ENCODE assay signal across 20 cellular contexts in the genomic region with DNA sequence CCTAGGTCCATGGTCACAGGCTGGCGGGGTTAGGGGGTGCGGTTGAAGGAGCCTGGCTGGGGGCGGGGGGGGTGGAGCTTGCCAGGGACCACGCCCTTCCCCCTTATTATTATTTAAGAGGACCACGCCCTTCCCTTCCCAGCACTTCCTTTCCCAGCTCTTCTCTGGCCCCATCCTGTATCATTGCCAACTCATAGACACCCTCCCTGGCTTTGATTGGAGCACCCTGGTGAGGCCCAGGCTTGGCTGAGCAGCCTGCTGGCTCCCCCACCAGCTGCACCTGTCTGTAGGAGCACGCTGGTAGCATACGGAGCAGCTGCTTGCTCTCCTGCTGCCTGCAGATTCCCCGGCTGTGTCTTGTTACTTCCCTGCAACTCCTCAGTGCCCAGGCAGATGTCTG.
DNase-seq lines count a peak whose midpoint lies in the region; ATAC-seq lines count a peak whose summit lies in the region.
"Had no signal": no experiment of that assay in that cellular context is flagged by ENCODE, and none has a peak within 500 bp of the region (broad histone marks: within the 10 kb centered on the region; RNA-seq: fewer than 3 reads in every experiment).

No MANE protein-coding gene starts in this region.

- peaks cover 28% of the 10 kb centered on the region for H3K27me3 Mint-ChIP-seq in activated naive CD4-positive, alpha-beta T cell treated with anti-CD3 and anti-CD28 coated beads for 36 hours (ENCODE audit: low read depth)
- H3K27me3 Mint-ChIP-seq in activated T-cell treated with anti-CD3 and anti-CD28 coated beads, Interleukin-2, amount 50 U/mL, for 4 hours (ENCODE audit: low read depth), result peaks cover 37% of the 10 kb centered on the region

- H3K36me3 Mint-ChIP-seq in activated naive CD4-positive, alpha-beta T cell treated with anti-CD3 and anti-CD28 coated beads for 36 hours (ENCODE audit: low read depth), result no peaks in the 10 kb centered on the region
- no peaks in the 10 kb centered on the region for H3K36me3 Mint-ChIP-seq in activated T-cell treated with anti-CD3 and anti-CD28 coated beads, Interleukin-2, amount 50 U/mL, for 4 hours (ENCODE audit: insufficient read depth)
- H3K36me3 Mint-ChIP-seq: CD4-positive, CD25-positive, alpha-beta regulatory T cell; memory B cell; naive thymus-derived CD8-positive, alpha-beta T cell had no signal

- no peaks in the 10 kb centered on the region for H3K9me3 Mint-ChIP-seq in activated naive CD4-positive, alpha-beta T cell treated with anti-CD3 and anti-CD28 coated beads for 36 hours
- H3K9me3 Mint-ChIP-seq in activated T-cell treated with anti-CD3 and anti-CD28 coated beads, Interleukin-2, amount 50 U/mL, for 4 hours, result no peaks in the 10 kb centered on the region
- H3K9me3 Mint-ChIP-seq: activated CD4-positive, alpha-beta T cell treated with anti-CD3 and anti-CD28 coated beads, Interleukin-2, amount 10 ng/mL, durations not matched to agents 24 days and 14 days; CD4-positive, CD25-positive, alpha-beta regulatory T cell; memory B cell; naive thymus-derived CD8-positive, alpha-beta T cell had no signal

- no peak overlapping the region for H3K4me3 Mint-ChIP-seq in activated naive CD4-positive, alpha-beta T cell treated with anti-CD3 and anti-CD28 coated beads for 36 hours
- no peak overlapping the region for H3K4me3 Mint-ChIP-seq in activated T-cell treated with anti-CD3 and anti-CD28 coated beads, Interleukin-2, amount 50 U/mL, for 4 hours
- H3K4me3 Mint-ChIP-seq: activated CD4-positive, alpha-beta T cell treated with anti-CD3 and anti-CD28 coated beads, Interleukin-2, amount 10 ng/mL, durations not matched to agents 24 days and 14 days; CD4-positive, CD25-positive, alpha-beta regulatory T cell; memory B cell; naive thymus-derived CD8-positive, alpha-beta T cell had no signal

- peak; percentile 86 for DNase-seq in DMS153 (lab: John Stamatoyannopoulos, UW)
- peak; percentile 35 for DNase-seq in NCI-H1105 treated with DMSO at 0.1 percent for 48 hours (lab: John Stamatoyannopoulos, UW)
- peak; percentile 58 for DNase-seq in NCI-H2196 treated with DMSO at 0.1 percent for 48 hours (lab: John Stamatoyannopoulos, UW; ENCODE audit: unreplicated experiment)
- peak; percentile 91 for DNase-seq in SHP77 treated with DMSO at 0.1 percent for 48 hours (lab: John Stamatoyannopoulos, UW)
- no peak for DNase-seq in GF-D8 (lab: John Stamatoyannopoulos, UW)
- DNase-seq in ureter (ENCODE audit: low spot score), result no peak
- DNase-seq in activated naive CD4-positive, alpha-beta T cell treated with anti-CD3 and anti-CD28 coated beads for 36 hours, result no peak
- no peak for DNase-seq in activated T-cell treated with anti-CD3 and anti-CD28 coated beads, Interleukin-2, amount 50 U/mL, for 4 hours
- DNase-seq: activated CD4-positive, alpha-beta T cell treated with anti-CD3 and anti-CD28 coated beads, Interleukin-2, amount 10 ng/mL, durations not matched to agents 24 days and 14 days; CD4-positive, CD25-positive, alpha-beta regulatory T cell; foreskin fibroblast; Kasumi-1; naive thymus-derived CD8-positive, alpha-beta T cell; ovary; stimulated activated CD4-positive, alpha-beta T cell treated with anti-CD3 and anti-CD28 coated beads, Interleukin-1b, Interleukin-23, amount 100 ng/mL, for 48 hours; stimulated activated naive CD4-positive, alpha-beta T cell; T-helper 1 cell; thyroid gland had no signal

- intact Hi-C loops in activated naive CD4-positive, alpha-beta T cell treated with anti-CD3 and anti-CD28 coated beads for 36 hours (cut with micrococcal nuclease), result no loop called here

- CTCF ChIA-PET in activated naive CD4-positive, alpha-beta T cell treated with anti-CD3 and anti-CD28 coated beads for 36 hours (lab: Charles Lee), result no interaction called here

- no peaks in the 10 kb centered on the region for H3K4me1 Mint-ChIP-seq in activated naive CD4-positive, alpha-beta T cell treated with anti-CD3 and anti-CD28 coated beads for 36 hours (ENCODE audit: low read depth)
- no peaks in the 10 kb centered on the region for H3K4me1 Mint-ChIP-seq in activated T-cell treated with anti-CD3 and anti-CD28 coated beads, Interleukin-2, amount 50 U/mL, for 4 hours (ENCODE audit: low read depth)
- H3K4me1 Mint-ChIP-seq: activated CD4-positive, alpha-beta T cell treated with anti-CD3 and anti-CD28 coated beads, Interleukin-2, amount 10 ng/mL, durations not matched to agents 24 days and 14 days; CD4-positive, CD25-positive, alpha-beta regulatory T cell; memory B cell; naive thymus-derived CD8-positive, alpha-beta T cell had no signal

- no peak for ATAC-seq in activated T-cell treated with anti-CD3 and anti-CD28 coated beads, Interleukin-2, amount 50 U/mL, for 4 hours
- ATAC-seq: naive thymus-derived CD8-positive, alpha-beta T cell; Right ventricle myocardium inferior had no signal

- no peak overlapping the region for H3K27ac Mint-ChIP-seq in activated naive CD4-positive, alpha-beta T cell treated with anti-CD3 and anti-CD28 coated beads for 36 hours
- H3K27ac Mint-ChIP-seq: activated CD4-positive, alpha-beta T cell treated with anti-CD3 and anti-CD28 coated beads, Interleukin-2, amount 10 ng/mL, durations not matched to agents 24 days and 14 days; CD4-positive, CD25-positive, alpha-beta regulatory T cell; memory B cell; naive thymus-derived CD8-positive, alpha-beta T cell had no signal

Comparison
In these comparisons a context has a peak if more than half of its experiments do, and no peak if none do; other contexts are left out.
1. DNase-seq: peak in DMS153 (single experiment), NCI-H1105 treated with DMSO at 0.1 percent for 48 hours (single experiment), NCI-H2196 treated with DMSO at 0.1 percent for 48 hours (single experiment) and SHP77 treated with DMSO at 0.1 percent for 48 hours (single experiment); none in GF-D8 (single experiment), ureter (single experiment), activated naive CD4-positive, alpha-beta T cell treated with anti-CD3 and anti-CD28 coated beads for 36 hours (single experiment) and activated T-cell treated with anti-CD3 and anti-CD28 coated beads, Interleukin-2, amount 50 U/mL, for 4 hours (single experiment).